22 cellular contexts compared by ENCODE assay signal in genomic region chrX:10387011-10387410, GRCh38.
DNase-seq lines count a peak whose midpoint lies in the region; ATAC-seq, FAIRE-seq and TF ChIP-seq lines count a peak whose summit lies in the region.
"Had no signal": no experiment of that assay in that cellular context is flagged by ENCODE, and none has a peak within 500 bp of the region (broad histone marks: within the 10 kb centered on the region; RNA-seq: fewer than 3 reads in every experiment).

No MANE protein-coding gene starts in this region.

- H3K27ac Mint-ChIP-seq in GM23338: no peak overlapping the region
- H3K27ac Mint-ChIP-seq: activated naive CD4-positive, alpha-beta T cell treated with anti-CD3 and anti-CD28 coated beads for 36 hours had no signal

- peaks cover 0 to 1% of the 10 kb centered on the region in 2 experiments for H3K27me3 ChIP-seq in endothelial cell of umbilical vein (ENCODE audit: control insufficient read depth in 2 of 2, insufficient read depth in 2 of 2, low read length in 2 of 2)
- H3K27me3 ChIP-seq in vagina: no peaks in the 10 kb centered on the region
- H3K27me3 ChIP-seq in GM23338 (ENCODE audit: insufficient read depth): no peaks in the 10 kb centered on the region
- H3K27me3 ChIP-seq in left ventricle myocardium inferior (ENCODE audit: low read depth): no peaks in the 10 kb centered on the region
- H3K27me3 ChIP-seq: left lung, suprapubic skin had no signal

- FAIRE-seq in endothelial cell of umbilical vein (lab: Jason Lieb, UNC): peak; percentile 52
- FAIRE-seq: urothelium cell line had no signal

- BruUV-seq in endothelial cell of umbilical vein (replicated peaks; lab: Mats Ljungman, UMichigan): no TSS peak

- H3K9me1 ChIP-seq in endothelial cell of umbilical vein (replicated peaks; ENCODE audit: control insufficient read depth, extremely low read depth, insufficient read depth, low read length): no peaks in the 10 kb centered on the region

- intact Hi-C loops in endothelial cell of umbilical vein (cut with micrococcal nuclease): no loop called here
- intact Hi-C loops in vagina (cut with DNase I): no loop called here
- intact Hi-C loops in left ventricle myocardium inferior (cut with micrococcal nuclease): no loop called here

- dilution Hi-C loops in endothelial cell of umbilical vein (cut with MboI; ENCODE audit: extremely low pct_ligation_motif_present, low sequenced_read_pairs): no loop called here

- ATAC-seq in GM23338: no peak
- ATAC-seq: activated T-cell treated with anti-CD3 and anti-CD28 coated beads, Interleukin-2, amount 50 U/mL, for 4 hours; heart left ventricle; left lung had no signal

- H3K9me3 Mint-ChIP-seq in GM23338: no peaks in the 10 kb centered on the region
- H3K9me3 Mint-ChIP-seq: activated naive CD4-positive, alpha-beta T cell treated with anti-CD3 and anti-CD28 coated beads for 36 hours; activated T-cell treated with anti-CD3 and anti-CD28 coated beads, Interleukin-2, amount 50 U/mL, for 4 hours; central memory CD8-positive, alpha-beta T cell had no signal

- H3K4me3 Mint-ChIP-seq in GM23338: no peak overlapping the region
- H3K4me3 Mint-ChIP-seq: activated naive CD4-positive, alpha-beta T cell treated with anti-CD3 and anti-CD28 coated beads for 36 hours; activated T-cell treated with anti-CD3 and anti-CD28 coated beads, Interleukin-2, amount 50 U/mL, for 4 hours; central memory CD8-positive, alpha-beta T cell; neural crest cell had no signal

- H3K27ac ChIP-seq in endothelial cell of umbilical vein (ENCODE audit: insufficient read depth, low read depth, low read length) (no peak overlapping the region), vagina (no peak overlapping the region), GM23338 (ENCODE audit: low read depth) (no peak overlapping the region), left ventricle myocardium inferior (replicated peaks) (no peak overlapping the region)
- H3K27ac ChIP-seq: left lung, suprapubic skin had no signal

- no peak for TF ChIP-seq POLR2A in endothelial cell of umbilical vein (IDR thresholded peaks at IDR 0.05; ENCODE audit: low read depth, low read length)
- no peak for TF ChIP-seq POLR2A in vagina (IDR thresholded peaks at IDR 0.05)

- CTCF ChIA-PET in endothelial cell of umbilical vein (lab: Charles Lee): no interaction called here

- DNase-seq in Daoy (ENCODE audit: low read depth) (peak; percentile 5), LHCN-M2 (ENCODE audit: low read depth) (peak; percentile 56), endothelial cell of umbilical vein (ENCODE audit: low read depth, low spot score) (no peak), kidney glomerular epithelial cell (lab: John Stamatoyannopoulos, UW) (peak; percentile 0), vagina (ENCODE audit: extremely low spot score in 2 of 2) (no peak), HuH-7 (ENCODE audit: low spot score) (no peak), GM23338 (ENCODE audit: low spot score) (no peak), left ventricle myocardium inferior (no peak)
- DNase-seq: activated naive CD4-positive, alpha-beta T cell treated with anti-CD3 and anti-CD28 coated beads for 36 hours; activated T-cell treated with anti-CD3 and anti-CD28 coated beads, Interleukin-2, amount 50 U/mL, for 4 hours; GDM1; heart left ventricle; KBM-7; left lung; MV-4-11; NCI-H1694; NCI-H2171; NCI-H524 treated with DMSO at 0.1 percent for 48 hours had no signal

- H3K4me3 ChIP-seq in endothelial cell of umbilical vein (replicated peaks in 1 of 3; ENCODE audit: insufficient read depth in 1 of 3, low read depth in 1 of 3, low read length in 3 of 3): no peak overlapping the region
- H3K4me3 ChIP-seq in vagina: no peak overlapping the region
- no peak overlapping the region for H3K4me3 ChIP-seq in GM23338
- H3K4me3 ChIP-seq in left ventricle myocardium inferior: no peak overlapping the region
- H3K4me3 ChIP-seq: heart left ventricle, left lung, suprapubic skin had no signal

- TF ChIP-seq CTCF in endothelial cell of umbilical vein (IDR thresholded peaks at IDR 0.05; ENCODE audit: extremely low read depth in 1 of 2, insufficient read depth in 1 of 2, low read depth in 1 of 2, low read length in 2 of 2): no peak
- no peak for TF ChIP-seq CTCF in vagina (IDR thresholded peaks at IDR 0.05)
- no peak for TF ChIP-seq CTCF in GM23338 (conservative IDR thresholded peaks at IDR 0.05; ENCODE audit: low read depth in 2 of 2)
- TF ChIP-seq CTCF in left ventricle myocardium inferior (IDR thresholded peaks at IDR 0.05; ENCODE audit: borderline replicate concordance): no peak

- no peaks in the 10 kb centered on the region for H3K27me3 Mint-ChIP-seq in GM23338 (ENCODE audit: insufficient read depth, low read depth, poor library complexity)
- H3K27me3 Mint-ChIP-seq: central memory CD8-positive, alpha-beta T cell had no signal

- H3K9ac ChIP-seq in endothelial cell of umbilical vein (replicated peaks; ENCODE audit: extremely low read depth, insufficient read depth, low read length): no peak overlapping the region

- H3K79me2 ChIP-seq in endothelial cell of umbilical vein (ENCODE audit: control insufficient read depth, insufficient read depth, low read length) (no peaks in the 10 kb centered on the region), GM23338 (replicated peaks; ENCODE audit: insufficient read depth) (no peaks in the 10 kb centered on the region)

- H3K4me2 ChIP-seq in endothelial cell of umbilical vein (ENCODE audit: insufficient read depth, low read length): no peak overlapping the region
- H3K4me2 ChIP-seq in GM23338: no peak overlapping the region

- no peaks in the 10 kb centered on the region for H3K9me3 ChIP-seq in endothelial cell of umbilical vein (replicated peaks; ENCODE audit: control insufficient read depth, insufficient read depth, low read length)
- no peaks in the 10 kb centered on the region for H3K9me3 ChIP-seq in vagina
- no peaks in the 10 kb centered on the region for H3K9me3 ChIP-seq in left ventricle myocardium inferior (replicated peaks)
- H3K9me3 ChIP-seq: heart left ventricle, left lung, suprapubic skin had no signal

- no peaks in the 10 kb centered on the region for H3F3A ChIP-seq in GM23338 (replicated peaks; ENCODE audit: low read depth)

- H2AFZ ChIP-seq in endothelial cell of umbilical vein (ENCODE audit: low read depth, low read length): no peak overlapping the region
- no peak overlapping the region for H2AFZ ChIP-seq in GM23338

- no peaks in the 10 kb centered on the region for H3K4me1 ChIP-seq in endothelial cell of umbilical vein (ENCODE audit: control insufficient read depth, extremely low read depth, insufficient read depth, low read length)
- H3K4me1 ChIP-seq in vagina: no peaks in the 10 kb centered on the region
- H3K4me1 ChIP-seq in GM23338 (ENCODE audit: insufficient read depth): no peaks in the 10 kb centered on the region
- no peaks in the 10 kb centered on the region for H3K4me1 ChIP-seq in left ventricle myocardium inferior
- H3K4me1 ChIP-seq: heart left ventricle, left lung, suprapubic skin had no signal

- H4K20me1 ChIP-seq in endothelial cell of umbilical vein (replicated peaks; ENCODE audit: control insufficient read depth, extremely low read depth, insufficient read depth, low read length) (no peaks in the 10 kb centered on the region), GM23338 (replicated peaks; ENCODE audit: insufficient read depth) (no peaks in the 10 kb centered on the region)

- H3K9me2 ChIP-seq in GM23338 (ENCODE audit: insufficient read depth): no peaks in the 10 kb centered on the region

- H3K36me3 Mint-ChIP-seq in GM23338 (ENCODE audit: low read depth): no peaks in the 10 kb centered on the region

- no peaks in the 10 kb centered on the region for H3K36me3 ChIP-seq in endothelial cell of umbilical vein (ENCODE audit: control insufficient read depth in 2 of 2, extremely low read depth in 1 of 2, insufficient read depth in 2 of 2, low read length in 2 of 2)
- no peaks in the 10 kb centered on the region for H3K36me3 ChIP-seq in vagina
- no peaks in the 10 kb centered on the region for H3K36me3 ChIP-seq in GM23338 (ENCODE audit: insufficient read depth)
- H3K36me3 ChIP-seq in left ventricle myocardium inferior: no peaks in the 10 kb centered on the region
- H3K36me3 ChIP-seq: heart left ventricle, left lung, suprapubic skin had no signal

- H3K4me1 Mint-ChIP-seq in GM23338: no peaks in the 10 kb centered on the region
- H3K4me1 Mint-ChIP-seq: central memory CD8-positive, alpha-beta T cell had no signal

- POLR2A ChIA-PET in endothelial cell of umbilical vein (lab: Charles Lee): no interaction called here

TF ChIP-seq in endothelial cell of umbilical vein, 7 proteins besides CTCF, POLR2A, EP300 and RAD21:
- TF ChIP-seq EZH2 (IDR thresholded peaks at IDR 0.05; ENCODE audit: borderline replicate concordance, low read depth, low read length, severe bottlenecking): no peak
- TF ChIP-seq MYC (IDR thresholded peaks at IDR 0.05; ENCODE audit: low read depth, low read length): no peak
- TF ChIP-seq FOS (IDR thresholded peaks at IDR 0.05; ENCODE audit: borderline replicate concordance, insufficient read depth, low read length): no peak
- no peak for TF ChIP-seq JUN (IDR thresholded peaks at IDR 0.05; ENCODE audit: borderline replicate concordance, insufficient read depth, insufficient read length, low read depth)
- no peak for TF ChIP-seq POLR2AphosphoS5 (IDR thresholded peaks at IDR 0.05; ENCODE audit: insufficient read depth, low read depth, low read length)
- no peak for TF ChIP-seq MAX (IDR thresholded peaks at IDR 0.05; ENCODE audit: insufficient read depth, insufficient read length)
- no peak for TF ChIP-seq GATA2 (IDR thresholded peaks at IDR 0.05; ENCODE audit: insufficient read depth, insufficient read length, low read depth, low read length)

TF ChIP-seq in GM23338, 12 proteins besides CTCF, POLR2A, EP300 and RAD21 (continues in another document):
- TF ChIP-seq ZNF114 (CRISPR knock-in tag; IDR thresholded peaks at IDR 0.05): no peak

Comparison
In these comparisons a context has a peak if more than half of its experiments do, and no peak if none do; other contexts are left out.
1. DNase-seq: peak in Daoy (single experiment), LHCN-M2 (single experiment) and kidney glomerular epithelial cell (single experiment); none in endothelial cell of umbilical vein (single experiment), vagina (0 of 2), HuH-7 (single experiment), GM23338 (single experiment) and left ventricle myocardium inferior (single experiment).